ENCODE assay signal across 16 cellular contexts in the genomic region with DNA sequence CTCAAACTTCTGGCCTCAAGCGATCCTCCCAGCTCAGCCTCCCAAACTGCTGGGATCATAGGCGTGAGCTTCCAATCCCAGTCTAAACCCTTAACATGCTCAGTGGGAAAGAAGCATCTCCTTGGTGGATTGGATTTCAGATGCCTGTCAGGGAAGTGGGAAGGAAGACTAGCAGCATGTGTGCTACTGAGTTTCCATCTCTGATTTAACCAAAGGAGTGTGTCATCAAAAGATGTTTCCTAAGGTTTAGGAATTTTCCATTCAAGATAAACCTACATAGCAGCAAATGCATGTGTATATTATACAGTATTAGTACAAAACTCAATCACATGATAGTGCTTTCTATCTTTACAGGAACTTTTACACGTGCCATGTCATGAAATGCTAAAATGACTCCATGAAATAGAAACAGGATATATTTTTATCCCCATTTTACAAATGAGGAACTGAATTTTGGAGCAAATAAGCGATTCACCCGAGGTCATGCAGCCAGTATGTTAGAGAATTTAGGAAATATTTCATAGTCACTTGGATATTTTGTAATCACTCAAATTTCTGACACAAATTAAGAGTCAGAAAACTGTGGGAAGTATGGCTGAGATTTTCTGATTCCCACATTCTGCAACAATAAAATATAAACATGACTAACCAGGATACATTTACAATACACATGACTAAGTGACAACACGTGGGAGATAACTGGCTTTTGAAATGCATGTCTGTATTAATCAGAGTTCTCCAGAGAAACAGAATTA. TPM values are rescaled to one million over a fixed set of nuclear protein-coding genes. Genes with fewer than 3 reads are reported as not detected.
DNase-seq lines count a peak whose midpoint lies in the region; ATAC-seq, FAIRE-seq and TF ChIP-seq lines count a peak whose summit lies in the region.
"Had no signal": no experiment of that assay in that cellular context is flagged by ENCODE, and none has a peak within 500 bp of the region (broad histone marks: within the 10 kb centered on the region; RNA-seq: fewer than 3 reads in every experiment).

No MANE protein-coding gene starts in this region.

- H3K4me2 ChIP-seq in K562 (ENCODE audit: insufficient read depth, low read length): no peak overlapping the region

- no peaks in the 10 kb centered on the region for H3K9me3 ChIP-seq in K562 (replicated peaks; ENCODE audit: control insufficient read depth, insufficient read depth, low read depth, low read length)
- H3K9me3 ChIP-seq: upper lobe of left lung had no signal

- ATAC-seq in K562: no peak
- no peak for ATAC-seq in left lobe of liver

- TF ChIP-seq POLR2A in K562 (conservative IDR thresholded peaks at IDR 0.05): no peak

- H3K4me1 Mint-ChIP-seq in type B pancreatic cell (ENCODE audit: unreplicated experiment): no peaks in the 10 kb centered on the region

- no peaks in the 10 kb centered on the region for H3K27me3 Mint-ChIP-seq in type B pancreatic cell

- H3K36me3 Mint-ChIP-seq in type B pancreatic cell: no peaks in the 10 kb centered on the region

- H3K9ac ChIP-seq in K562 (ENCODE audit: insufficient read depth in 1 of 2, low read depth in 2 of 2, low read length in 2 of 2): no peak overlapping the region

- CTCF ChIA-PET in K562 (lab: Yijun Ruan, JAX; ENCODE audit: low intra/inter-chr PET ratio): no interaction called here

- H3K36me3 ChIP-seq in ACC112 (ENCODE audit: insufficient read depth, low read length): no peaks in the 10 kb centered on the region
- no peaks in the 10 kb centered on the region for H3K36me3 ChIP-seq in K562 (ENCODE audit: control insufficient read depth, insufficient read depth, low read length)
- H3K36me3 ChIP-seq: upper lobe of left lung had no signal

- intact Hi-C loops in K562 (cut with micrococcal nuclease): no loop called here

- POLR2A ChIA-PET in K562 (lab: Yijun Ruan, JAX): interaction anchor here (0.6 kb wide), 1 partner anchor 179 kb away, joined by 3 read pairs; no protein-coding TSS in a partner anchor

- TF ChIP-seq RAD21 in K562 (CRISPR knock-in tag; conservative IDR thresholded peaks at IDR 0.05 in 1 of 2, IDR thresholded peaks at IDR 0.05 in 1 of 2): no peak

- no peaks in the 10 kb centered on the region for H4K20me1 ChIP-seq in K562 (replicated peaks; ENCODE audit: control insufficient read depth, insufficient read depth, low read length)

- 14% methylated on average over 6 of the region's 6 CpGs for WGBS in K562 (ENCODE audit: insufficient coverage, low coverage, missing lambda C conversion rate)

- in situ Hi-C loops in K562 (cut with MboI): no loop called here

- no peak for TF ChIP-seq EP300 in K562 (IDR thresholded peaks at IDR 0.05; ENCODE audit: low read length)

- H3K79me2 ChIP-seq in ACC112 (ENCODE audit: control insufficient read depth, insufficient read depth, low read length, unreplicated experiment) (no peaks in the 10 kb centered on the region), K562 (ENCODE audit: control insufficient read depth, insufficient read depth, low read length) (no peaks in the 10 kb centered on the region)

- BruUV-seq in K562 (replicated peaks; lab: Mats Ljungman, UMichigan): no TSS peak

- H3K9me3 Mint-ChIP-seq in type B pancreatic cell: peaks cover 5% of the 10 kb centered on the region

- H2AFZ ChIP-seq in ACC112 (ENCODE audit: low read length, unreplicated experiment): peak overlapping the region; percentile 24
- no peak overlapping the region for H2AFZ ChIP-seq in K562 (ENCODE audit: low read depth, low read length)

- H3K4me3 ChIP-seq in ACC112 (ENCODE audit: low read depth, low read length) (peak overlapping the region; percentile 16; the same call in 1 of the 2 replicates), K562 (no peak overlapping the region)
- H3K4me3 ChIP-seq: upper lobe of left lung had no signal

- TF ChIP-seq CTCF in K562 (IDR thresholded peaks at IDR 0.05 in 2 of 3, conservative IDR thresholded peaks at IDR 0.05 in 1 of 3; ENCODE audit: insufficient read depth in 2 of 3, low read depth in 1 of 3, low read length in 3 of 3) (no peak), type B pancreatic cell (conservative IDR thresholded peaks at IDR 0.05) (no peak)

- no peak for FAIRE-seq in K562 (lab: Jason Lieb, UNC)
- FAIRE-seq: colon had no signal

- H3K27ac ChIP-seq in ACC112 (ENCODE audit: low read depth, low read length): peak overlapping the region; percentile 85
- H3K27ac ChIP-seq in K562 (ENCODE audit: extremely low read depth, low read depth, low read length): no peak overlapping the region
- H3K27ac ChIP-seq: upper lobe of left lung had no signal

- H3K4me3 Mint-ChIP-seq in type B pancreatic cell: no peak overlapping the region
- H3K4me3 Mint-ChIP-seq: neural crest cell had no signal

- peaks cover 36% of the 10 kb centered on the region for H3K4me1 ChIP-seq in ACC112 (ENCODE audit: control insufficient read depth, insufficient read depth, low read length, unreplicated experiment)
- no peaks in the 10 kb centered on the region; a peak in 1 of 5 replicates for H3K4me1 ChIP-seq in K562 (replicated peaks in 1 of 2; ENCODE audit: control insufficient read depth in 2 of 2, insufficient read depth in 2 of 2, low read length in 2 of 2)
- H3K4me1 ChIP-seq: upper lobe of left lung had no signal

- DNase-seq in HT1080 (ENCODE audit: low read depth) (peak; percentile 58), K562 (ENCODE audit: extremely low read depth in 1 of 4, low spot score in 3 of 4) (no peak), kidney glomerular epithelial cell (lab: John Stamatoyannopoulos, UW) (peak; percentile 38), left lobe of liver (ENCODE audit: low spot score) (no peak), type B pancreatic cell (ENCODE audit: extremely low spot score, unreplicated experiment) (no peak), occipital lobe (lab: John Stamatoyannopoulos, UW) (no peak)
- no peak for DNase-seq in stimulated activated CD4-positive, alpha-beta T cell treated with anti-CD3 and anti-CD28 coated beads, Interleukin-1b, Interleukin-23, amount 100 ng/mL, for 48 hours
- DNase-seq: DND-41, NCI-H1436 treated with DMSO at 0.1 percent for 48 hours, NCI-H69, T1000, upper lobe of left lung had no signal

- H3K27ac Mint-ChIP-seq in type B pancreatic cell: no peak overlapping the region

- H3K9me1 ChIP-seq in K562 (ENCODE audit: control insufficient read depth, insufficient read depth, low read length): no peaks in the 10 kb centered on the region

- H3K27me3 ChIP-seq in ACC112 (ENCODE audit: insufficient read depth, low read length): no peaks in the 10 kb centered on the region
- no peaks in the 10 kb centered on the region for H3K27me3 ChIP-seq in K562 (ENCODE audit: control insufficient read depth in 2 of 2, insufficient read depth in 2 of 2, low read length in 2 of 2)
- H3K27me3 ChIP-seq: upper lobe of left lung had no signal

TF ChIP-seq in K562, 482 proteins besides CTCF, POLR2A, EP300 and RAD21 (continues in another document):
- TF ChIP-seq ZNF586 (CRISPR knock-in tag; conservative IDR thresholded peaks at IDR 0.05) (no peak), GATAD2A (IDR thresholded peaks at IDR 0.05) (no peak)
- TF ChIP-seq, protein P1, sequence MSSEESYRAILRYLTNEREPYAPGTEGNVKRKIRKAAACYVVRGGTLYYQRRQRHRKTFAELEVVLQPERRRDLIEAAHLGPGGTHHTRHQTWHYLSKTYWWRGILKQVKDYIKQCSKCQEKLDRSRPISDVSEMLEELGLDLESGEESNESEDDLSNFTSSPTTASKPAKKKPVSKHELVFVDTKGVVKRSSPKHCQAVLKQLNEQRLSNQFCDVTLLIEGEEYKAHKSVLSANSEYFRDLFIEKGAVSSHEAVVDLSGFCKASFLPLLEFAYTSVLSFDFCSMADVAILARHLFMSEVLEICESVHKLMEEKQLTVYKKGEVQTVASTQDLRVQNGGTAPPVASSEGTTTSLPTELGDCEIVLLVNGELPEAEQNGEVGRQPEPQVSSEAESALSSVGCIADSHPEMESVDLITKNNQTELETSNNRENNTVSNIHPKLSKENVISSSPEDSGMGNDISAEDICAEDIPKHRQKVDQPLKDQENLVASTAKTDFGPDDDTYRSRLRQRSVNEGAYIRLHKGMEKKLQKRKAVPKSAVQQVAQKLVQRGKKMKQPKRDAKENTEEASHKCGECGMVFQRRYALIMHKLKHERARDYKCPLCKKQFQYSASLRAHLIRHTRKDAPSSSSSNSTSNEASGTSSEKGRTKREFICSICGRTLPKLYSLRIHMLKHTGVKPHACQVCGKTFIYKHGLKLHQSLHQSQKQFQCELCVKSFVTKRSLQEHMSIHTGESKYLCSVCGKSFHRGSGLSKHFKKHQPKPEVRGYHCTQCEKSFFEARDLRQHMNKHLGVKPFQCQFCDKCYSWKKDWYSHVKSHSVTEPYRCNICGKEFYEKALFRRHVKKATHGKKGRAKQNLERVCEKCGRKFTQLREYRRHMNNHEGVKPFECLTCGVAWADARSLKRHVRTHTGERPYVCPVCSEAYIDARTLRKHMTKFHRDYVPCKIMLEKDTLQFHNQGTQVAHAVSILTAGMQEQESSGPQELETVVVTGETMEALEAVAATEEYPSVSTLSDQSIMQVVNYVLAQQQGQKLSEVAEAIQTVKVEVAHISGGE (CRISPR knock-in tag; IDR thresholded peaks at IDR 0.05): no peak
- TF ChIP-seq, protein P2, sequence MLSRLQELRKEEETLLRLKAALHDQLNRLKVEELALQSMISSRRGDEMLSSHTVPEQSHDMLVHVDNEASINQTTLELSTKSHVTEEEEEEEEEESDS (CRISPR knock-in tag; IDR thresholded peaks at IDR 0.05): no peak

RNA-seq across cellular contexts. Expression of a gene that starts 11.5 kb away (rescaled TPM):
- total RNA-seq in HT1080 (2014; rRNA removed; shearing (Covaris generic)): not detected in 2 replicates
- polyA plus RNA-seq in HT1080 (2015; cell fraction: cytosol; rRNA removed): not detected in 2 replicates
- polyA plus RNA-seq in HT1080 (2015; cell fraction: nucleus; rRNA removed): not detected in 2 replicates
- not detected in 2 replicates for total RNA-seq in K562 (2011; cell fraction: chromatin; rRNA removed; ENCODE audit: low replicate concordance)
- not detected in 2 replicates for total RNA-seq in K562 (2011; cell fraction: nucleolus; rRNA removed)
- total RNA-seq in K562 (2011; cell fraction: nucleoplasm; rRNA removed): not detected in 2 replicates
- total RNA-seq in K562 (2014; rRNA removed) (not detected in 2 replicates), K562 (2014; rRNA removed; fragmentation: Illumina TruSeq; extraction: Trizol) (not detected in 2 replicates), K562 (2015; rRNA removed; fragmentation: Illumina TruSeq; extraction: Trizol) (not detected in 2 replicates), K562 (2021) (not detected in 2 replicates), left lobe of liver (0.35 TPM), type B pancreatic cell (ENCODE audit: low replicate concordance) (0.79 and 3.4 TPM in 2 replicates), occipital lobe (0.47 TPM)
- polyA plus RNA-seq in K562 (2011; rRNA removed) (not detected in 2 replicates), K562 (2014; fragmentation: Illumina TruSeq; extraction: Trizol) (not detected in 2 replicates), K562 (2014; fragmentation: Nextera tagmentation; extraction: Ambion mirVana) (not detected), K562 (2014; rRNA removed) (not detected in 2 replicates)
- polyA plus RNA-seq in K562 (2011; cell fraction: cytosol; rRNA removed): not detected in 2 replicates
- not detected in 2 replicates for polyA plus RNA-seq in K562 (2011; cell fraction: nucleus; rRNA removed)
- polyA plus RNA-seq in K562 (2012): not detected in 2 replicates
- polyA minus RNA-seq in K562 (2011; rRNA and poly(A)+ RNA removed): not detected in 2 replicates
- polyA minus RNA-seq in K562 (2011; cell fraction: cytosol; rRNA and poly(A)+ RNA removed): not detected in 2 replicates
- not detected in 2 replicates for polyA minus RNA-seq in K562 (2011; cell fraction: nucleus; rRNA and poly(A)+ RNA removed)
- total RNA-seq: activated CD8-positive, alpha-beta memory T cell treated with anti-CD3 and anti-CD28 coated beads for 36 hours had no signal

Comparison
In these comparisons a context has a peak if more than half of its experiments do, and no peak if none do; other contexts are left out.
1. DNase-seq: peak in HT1080 (single experiment) and kidney glomerular epithelial cell (single experiment); none in K562 (0 of 4), left lobe of liver (single experiment), type B pancreatic cell (single experiment), occipital lobe (single experiment) and stimulated activated CD4-positive, alpha-beta T cell treated with anti-CD3 and anti-CD28 coated beads, Interleukin-1b, Interleukin-23, amount 100 ng/mL, for 48 hours (single experiment).